Comparison of ENCODE assay signal across 8 cellular contexts in the genomic region with DNA sequence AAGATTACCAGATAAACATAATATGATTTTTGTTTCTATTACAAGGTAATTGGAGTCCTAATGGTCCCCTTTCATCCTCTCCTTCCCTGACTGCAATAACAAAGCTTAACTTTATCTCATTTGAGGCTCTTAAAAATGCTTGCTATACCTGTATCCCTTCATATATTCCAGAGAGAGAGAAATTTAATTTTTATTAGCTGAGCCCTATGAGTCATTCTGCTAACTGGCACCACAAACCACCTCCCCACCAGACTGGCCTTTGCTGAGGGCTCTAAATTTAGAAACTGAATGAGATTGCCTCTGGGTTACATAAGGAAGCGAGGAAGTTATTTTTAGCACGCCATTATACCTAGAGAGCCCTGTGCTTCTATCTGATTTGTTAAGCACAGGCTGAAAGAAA. TPM values are rescaled to one million over a fixed set of nuclear protein-coding genes. Genes with fewer than 3 reads are reported as not detected.
DNase-seq lines count a peak whose midpoint lies in the region; ATAC-seq lines count a peak whose summit lies in the region.
"Had no signal": no experiment of that assay in that cellular context is flagged by ENCODE, and none has a peak within 500 bp of the region (broad histone marks: within the 10 kb centered on the region; RNA-seq: fewer than 3 reads in every experiment).

No MANE protein-coding gene starts in this region.

- H3K9me3 ChIP-seq in right cardiac atrium (ENCODE audit: control insufficient read depth, low read length): no peaks in the 10 kb centered on the region

- DNase-seq in LHCN-M2 (ENCODE audit: low read depth): peak; percentile 58
- peak; percentile 26 for DNase-seq in SHP77 treated with DMSO at 0.1 percent for 48 hours (lab: John Stamatoyannopoulos, UW)
- DNase-seq in right cardiac atrium: no peak
- DNase-seq in activated T-helper 1 cell treated with anti-CD3 and anti-CD28 coated beads, Interleukin-12 subunit alpha, Interleukin-12 subunit beta, Interleukin-2, Interleukin-4 antibody, amounts not matched to agents 30 ng/mL and 10 ng/mL and 1 ng/mL, durations not matched to agents 14 hours and 24 hours and 36 hours (ENCODE audit: low spot score): no peak
- DNase-seq in activated CD8-positive, alpha-beta memory T cell treated with anti-CD3 and anti-CD28 coated beads, Interleukin-2, amount 50 U/mL, for 48 hours: no peak

- peak; percentile 59 for ATAC-seq in GM19043 (IDR thresholded peaks at IDR 0.05; ENCODE audit: low read depth, unreplicated experiment)
- ATAC-seq in right cardiac atrium: peak; percentile 84 to 86
- ATAC-seq in GM21737 (IDR thresholded peaks at IDR 0.05; ENCODE audit: unreplicated experiment): no peak

- no peak overlapping the region for H3K4me3 Mint-ChIP-seq in activated T-helper 1 cell treated with anti-CD3 and anti-CD28 coated beads, Interleukin-12 subunit alpha, Interleukin-12 subunit beta, Interleukin-2, Interleukin-4 antibody, amounts not matched to agents 30 ng/mL and 10 ng/mL and 1 ng/mL, durations not matched to agents 14 hours and 24 hours and 36 hours
- H3K4me3 Mint-ChIP-seq: memory B cell had no signal

- 1% methylated on average over 2 of the region's 2 CpGs for WGBS in right cardiac atrium

- H3K4me1 ChIP-seq in right cardiac atrium (ENCODE audit: control insufficient read depth, insufficient read depth, low read length): no peaks in the 10 kb centered on the region

- no peak overlapping the region for H3K4me3 ChIP-seq in right cardiac atrium (ENCODE audit: low read length)

- H3K9me3 Mint-ChIP-seq in activated T-helper 1 cell treated with anti-CD3 and anti-CD28 coated beads, Interleukin-12 subunit alpha, Interleukin-12 subunit beta, Interleukin-2, Interleukin-4 antibody, amounts not matched to agents 30 ng/mL and 10 ng/mL and 1 ng/mL, durations not matched to agents 14 hours and 24 hours and 36 hours: no peaks in the 10 kb centered on the region
- H3K9me3 Mint-ChIP-seq: memory B cell had no signal

- no peaks in the 10 kb centered on the region for H3K36me3 Mint-ChIP-seq in activated T-helper 1 cell treated with anti-CD3 and anti-CD28 coated beads, Interleukin-12 subunit alpha, Interleukin-12 subunit beta, Interleukin-2, Interleukin-4 antibody, amounts not matched to agents 30 ng/mL and 10 ng/mL and 1 ng/mL, durations not matched to agents 14 hours and 24 hours and 36 hours (ENCODE audit: low read depth)
- H3K36me3 Mint-ChIP-seq: memory B cell had no signal

- H3K27me3 ChIP-seq in right cardiac atrium (ENCODE audit: control insufficient read depth, insufficient read depth): no peaks in the 10 kb centered on the region

- H3K27ac Mint-ChIP-seq in activated T-helper 1 cell treated with anti-CD3 and anti-CD28 coated beads, Interleukin-12 subunit alpha, Interleukin-12 subunit beta, Interleukin-2, Interleukin-4 antibody, amounts not matched to agents 30 ng/mL and 10 ng/mL and 1 ng/mL, durations not matched to agents 14 hours and 24 hours and 36 hours: no peak overlapping the region
- H3K27ac Mint-ChIP-seq: memory B cell had no signal

- H3K27me3 Mint-ChIP-seq in activated T-helper 1 cell treated with anti-CD3 and anti-CD28 coated beads, Interleukin-12 subunit alpha, Interleukin-12 subunit beta, Interleukin-2, Interleukin-4 antibody, amounts not matched to agents 30 ng/mL and 10 ng/mL and 1 ng/mL, durations not matched to agents 14 hours and 24 hours and 36 hours (ENCODE audit: insufficient read depth): no peaks in the 10 kb centered on the region
- H3K27me3 Mint-ChIP-seq: memory B cell had no signal

- H3K4me1 Mint-ChIP-seq in activated T-helper 1 cell treated with anti-CD3 and anti-CD28 coated beads, Interleukin-12 subunit alpha, Interleukin-12 subunit beta, Interleukin-2, Interleukin-4 antibody, amounts not matched to agents 30 ng/mL and 10 ng/mL and 1 ng/mL, durations not matched to agents 14 hours and 24 hours and 36 hours (ENCODE audit: low read depth): no peaks in the 10 kb centered on the region

- intact Hi-C loops in right cardiac atrium (cut with DNase I): no loop called here
- intact Hi-C loops in activated T-helper 1 cell treated with anti-CD3 and anti-CD28 coated beads, Interleukin-12 subunit alpha, Interleukin-12 subunit beta, Interleukin-2, Interleukin-4 antibody, amounts not matched to agents 30 ng/mL and 10 ng/mL and 1 ng/mL, durations not matched to agents 14 hours and 24 hours and 36 hours (cut with micrococcal nuclease): no loop called here

- H3K27ac ChIP-seq in right cardiac atrium (ENCODE audit: low read length): no peak overlapping the region

RNA-seq across cellular contexts. Expression of a gene that starts 27.4 kb away (rescaled TPM):
- total RNA-seq in LHCN-M2 (2014; rRNA removed) (not detected in 2 replicates), right cardiac atrium (not detected)
- not detected for polyA plus RNA-seq in LHCN-M2 (2012)
- polyA plus RNA-seq in right cardiac atrium: not detected
- not detected in 2 replicates for total RNA-seq in activated T-helper 1 cell treated with anti-CD3 and anti-CD28 coated beads, Interleukin-12 subunit alpha, Interleukin-12 subunit beta, Interleukin-2, Interleukin-4 antibody, amounts not matched to agents 30 ng/mL and 10 ng/mL and 1 ng/mL, durations not matched to agents 14 hours and 24 hours and 36 hours

Comparison
In these comparisons a context has a peak if more than half of its experiments do, and no peak if none do; other contexts are left out.
1. DNase-seq: peak in LHCN-M2 (single experiment) and SHP77 treated with DMSO at 0.1 percent for 48 hours (single experiment); none in right cardiac atrium (0 of 3), activated T-helper 1 cell treated with anti-CD3 and anti-CD28 coated beads, Interleukin-12 subunit alpha, Interleukin-12 subunit beta, Interleukin-2, Interleukin-4 antibody, amounts not matched to agents 30 ng/mL and 10 ng/mL and 1 ng/mL, durations not matched to agents 14 hours and 24 hours and 36 hours (single experiment) and activated CD8-positive, alpha-beta memory T cell treated with anti-CD3 and anti-CD28 coated beads, Interleukin-2, amount 50 U/mL, for 48 hours (single experiment).